Comparison of ENCODE assay signal across 1 cellular context in genomic region chr9:93946338-93946712, GRCh38.
TF ChIP-seq lines count a peak whose summit lies in the region.

No MANE protein-coding gene starts in this region.

TF ChIP-seq in HepG2, 621 proteins besides CTCF, POLR2A, EP300 and RAD21:
- TF ChIP-seq ZNF709 (CRISPR knock-in tag; IDR thresholded peaks at IDR 0.05): no peak
- TF ChIP-seq FOXM1 (CRISPR knock-in tag; IDR thresholded peaks at IDR 0.05): no peak
- no peak for TF ChIP-seq ZBTB2 (CRISPR knock-in tag; IDR thresholded peaks at IDR 0.05; ENCODE audit: low read depth)
- no peak for TF ChIP-seq ZNF747 (CRISPR knock-in tag; IDR thresholded peaks at IDR 0.05; ENCODE audit: borderline replicate concordance)
- TF ChIP-seq PBX3 (CRISPR knock-in tag; IDR thresholded peaks at IDR 0.05; ENCODE audit: borderline replicate concordance): no peak
- no peak for TF ChIP-seq ZNF367 (CRISPR knock-in tag; IDR thresholded peaks at IDR 0.05; ENCODE audit: borderline replicate concordance)
- TF ChIP-seq ZNF567 (CRISPR knock-in tag; IDR thresholded peaks at IDR 0.05; ENCODE audit: borderline replicate concordance): no peak
- TF ChIP-seq KLF13 (CRISPR knock-in tag; IDR thresholded peaks at IDR 0.05): no peak
- no peak for TF ChIP-seq TRIM22 (IDR thresholded peaks at IDR 0.05)
- TF ChIP-seq ZNF710 (CRISPR knock-in tag; IDR thresholded peaks at IDR 0.05; ENCODE audit: borderline replicate concordance): no peak
- TF ChIP-seq SNAPC4 (CRISPR knock-in tag; IDR thresholded peaks at IDR 0.05): no peak
- no peak for TF ChIP-seq NCOA5 (CRISPR knock-in tag; IDR thresholded peaks at IDR 0.05)
- no peak for TF ChIP-seq NFKBIZ (CRISPR knock-in tag; IDR thresholded peaks at IDR 0.05)
- no peak for TF ChIP-seq KAT8 (CRISPR knock-in tag; IDR thresholded peaks at IDR 0.05)
- no peak for TF ChIP-seq MBNL3 (CRISPR knock-in tag; conservative IDR thresholded peaks at IDR 0.05)
- no peak for TF ChIP-seq ZNF879 (CRISPR knock-in tag; IDR thresholded peaks at IDR 0.05)
TF ChIP-seq in HepG2: peak in this region for 0.
